In genomic region chr20:37800618-37801017, GRCh38 we compare ENCODE assay signal across 32 cellular contexts.
"Had no signal": no experiment of that assay in that cellular context is flagged by ENCODE, and none has a peak within 500 bp of the region (broad histone marks: within the 10 kb centered on the region; RNA-seq: fewer than 3 reads in every experiment).

No MANE protein-coding gene starts in this region.

- FAIRE-seq: endometrium, endothelial cell of umbilical vein had no signal

- H3K36me3 ChIP-seq: adrenal gland, colonic mucosa had no signal

- ATAC-seq: activated CD4-positive, alpha-beta T cell treated with anti-CD3 and anti-CD28 coated beads for 36 hours; activated CD4-positive, CD25-positive, alpha-beta regulatory T cell treated with anti-CD3 and anti-CD28 coated beads, Interleukin-2, amount 50 U/mL, for 24 hours; activated CD8-positive, alpha-beta memory T cell treated with anti-CD3 and anti-CD28 coated beads, Interleukin-2, amount 10 ng/mL, durations not matched to agents 7 days and 5 days; activated CD8-positive, alpha-beta T cell treated with anti-CD3 and anti-CD28 coated beads, Interleukin-2, amount 10 ng/mL, durations not matched to agents 7 days and 5 days; activated naive CD8-positive, alpha-beta T cell treated with anti-CD3 and anti-CD28 coated beads, Interleukin-2, amount 50 U/mL, for 24 hours; body of pancreas; gastroesophageal sphincter; T-helper 17 cell had no signal

- H3K4me3 ChIP-seq: adrenal gland, body of pancreas, colonic mucosa, esophagus squamous epithelium, gastroesophageal sphincter, heart right ventricle had no signal

- H3K4me1 ChIP-seq: body of pancreas, colonic mucosa, esophagus squamous epithelium, gastroesophageal sphincter had no signal

- DNase-seq: activated B cell treated with CpG ODN at 0.5 μM for 24 hours; activated CD4-positive, alpha-beta memory T cell treated with anti-CD3 and anti-CD28 coated beads for 36 hours; activated CD4-positive, alpha-beta T cell treated with anti-CD3 and anti-CD28 coated beads for 36 hours; activated CD4-positive, alpha-beta T cell treated with anti-CD3 and anti-CD28 coated beads, Interleukin-2, amount 10 ng/mL, durations not matched to agents 24 days and 14 days; activated CD8-positive, alpha-beta memory T cell treated with anti-CD3 and anti-CD28 coated beads, Interleukin-2, amount 10 ng/mL, durations not matched to agents 7 days and 5 days; activated CD8-positive, alpha-beta memory T cell treated with anti-CD3 and anti-CD28 coated beads, Interleukin-2, amount 50 U/mL, for 4 hours; activated CD8-positive, alpha-beta T cell treated with anti-CD3 and anti-CD28 coated beads, Interleukin-2, amount 10 ng/mL, durations not matched to agents 7 days and 5 days; activated effector memory CD4-positive, alpha-beta T cell treated with anti-CD3 and anti-CD28 coated beads, Interleukin-2, amount 50 U/mL, for 16 hours; activated naive CD4-positive, alpha-beta T cell treated with anti-CD3 and anti-CD28 coated beads for 36 hours; activated naive CD8-positive, alpha-beta T cell treated with anti-CD3 and anti-CD28 coated beads for 36 hours; activated naive CD8-positive, alpha-beta T cell treated with anti-CD3 and anti-CD28 coated beads, Interleukin-2, amount 50 U/mL, for 24 hours; activated T-cell treated with anti-CD3 and anti-CD28 coated beads, Interleukin-2, amount 50 U/mL, for 1 hour; activated T-cell treated with anti-CD3 and anti-CD28 coated beads, Interleukin-2, amount 50 U/mL, for 48 hours; adrenal gland; amygdala; aorta; body of pancreas; central memory CD4-positive, alpha-beta T cell; cerebellar nuclear complex; colonic mucosa; effector CD8-positive, alpha-beta T cell; esophagus squamous epithelium; foreskin melanocyte; heart right ventricle; T-helper 17 cell; T1000; WERI-Rb-1 had no signal

- H3K9me3 ChIP-seq: adrenal gland, body of pancreas, colonic mucosa, esophagus squamous epithelium, gastroesophageal sphincter, heart right ventricle had no signal

- H3K27me3 ChIP-seq: adrenal gland, body of pancreas, colonic mucosa, esophagus squamous epithelium, gastroesophageal sphincter, heart right ventricle had no signal

- H3K27ac ChIP-seq: adrenal gland, body of pancreas, colonic mucosa, epithelial cell of prostate, esophagus squamous epithelium, gastroesophageal sphincter, heart right ventricle, WERI-Rb-1 had no signal
